In the genomic region with DNA sequence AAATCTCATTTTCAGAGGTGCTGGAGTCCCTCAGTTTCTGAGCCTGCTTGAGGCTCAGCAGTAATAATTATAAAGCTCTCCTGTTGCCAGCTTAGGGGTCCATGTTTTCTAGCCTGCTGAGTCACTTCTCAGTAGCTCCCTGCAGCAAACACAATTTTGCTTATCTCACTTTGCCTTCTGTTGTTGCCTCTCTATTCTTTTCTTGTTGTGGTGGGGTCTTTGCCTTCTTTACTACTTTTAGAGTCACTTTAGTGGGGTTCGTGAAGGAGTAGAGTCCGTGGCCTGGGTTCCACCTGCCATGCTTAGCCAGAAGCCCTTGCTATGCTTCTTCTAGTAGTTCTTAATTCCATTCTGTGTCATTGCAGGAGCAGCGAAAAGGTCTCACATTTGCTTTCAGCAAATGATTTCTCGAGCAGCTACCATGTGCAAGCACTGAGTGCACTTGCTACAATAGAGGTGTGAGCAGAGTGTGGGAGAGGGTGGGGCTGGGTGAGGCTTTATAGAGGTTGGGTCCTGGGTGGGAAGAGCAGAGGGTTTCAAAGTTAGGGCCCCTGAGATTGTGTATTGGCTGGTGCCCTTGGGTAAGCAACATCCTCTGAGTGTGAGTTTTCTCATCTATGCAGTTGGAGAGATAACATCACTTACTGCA, we compare ENCODE assay signal across 28 cellular contexts.
"Had no signal": no experiment of that assay in that cellular context is flagged by ENCODE, and none has a peak within 500 bp of the region (broad histone marks: within the 10 kb centered on the region; RNA-seq: fewer than 3 reads in every experiment).

No MANE protein-coding gene starts in this region.

- H3K9me3 ChIP-seq: SJSA1 had no signal

- H3K36me3 Mint-ChIP-seq: activated CD8-positive, alpha-beta memory T cell treated with anti-CD3 and anti-CD28 coated beads, Interleukin-2, amount 10 ng/mL, durations not matched to agents 7 days and 5 days had no signal

- H3K27ac ChIP-seq: brain microvascular endothelial cell, KMS-11, SJSA1 had no signal

- H3K4me3 Mint-ChIP-seq: activated CD8-positive, alpha-beta memory T cell treated with anti-CD3 and anti-CD28 coated beads, Interleukin-2, amount 10 ng/mL, durations not matched to agents 7 days and 5 days; activated T-cell treated with anti-CD3 and anti-CD28 coated beads, Interleukin-2, amount 50 U/mL, for 24 hours; T-helper 17 cell had no signal

- H3K4me3 ChIP-seq: SJSA1 had no signal

- DNase-seq: activated CD4-positive, alpha-beta T cell treated with anti-CD3 and anti-CD28 coated beads for 4 hours; activated CD4-positive, alpha-beta T cell treated with anti-CD3 and anti-CD28 coated beads, Interleukin-2, amount 50 U/mL, for 48 hours; activated CD8-positive, alpha-beta memory T cell treated with anti-CD3 and anti-CD28 coated beads, Interleukin-2, amount 10 ng/mL, durations not matched to agents 7 days and 5 days; activated effector memory CD4-positive, alpha-beta T cell treated with anti-CD3 and anti-CD28 coated beads, Interleukin-2, amount 50 U/mL, for 16 hours; activated naive CD4-positive, alpha-beta T cell treated with Interleukin-2 at 50 U/mL for 16 hours; activated T-cell treated with anti-CD3 and anti-CD28 coated beads, Interleukin-2, amount 50 U/mL, for 24 hours; brain microvascular endothelial cell; cerebellar nuclear complex; NCI-H1092; NCI-H1417; NCI-H1930; NCI-H2171; NCI-H2227 treated with DMSO at 0.1 percent for 48 hours; NCI-H446 treated with DMSO at 0.1 percent for 48 hours; NCI-H524 treated with DMSO at 0.1 percent for 48 hours; NCI-H748 treated with DMSO at 0.1 percent for 48 hours; PC-3; SHP77; T-helper 17 cell; T-helper 9 cell had no signal

- H3K27me3 ChIP-seq: brain microvascular endothelial cell, SJSA1 had no signal

- H3K27ac Mint-ChIP-seq: activated CD8-positive, alpha-beta memory T cell treated with anti-CD3 and anti-CD28 coated beads, Interleukin-2, amount 10 ng/mL, durations not matched to agents 7 days and 5 days; activated T-cell treated with anti-CD3 and anti-CD28 coated beads, Interleukin-2, amount 50 U/mL, for 24 hours; T-helper 17 cell had no signal

- H3K4me1 ChIP-seq: SJSA1 had no signal

- H3K4me2 ChIP-seq: KMS-11 had no signal

- FAIRE-seq: colon, RCC 7860, TTC549 had no signal

- H3K9me3 Mint-ChIP-seq: activated T-cell treated with anti-CD3 and anti-CD28 coated beads, Interleukin-2, amount 50 U/mL, for 24 hours had no signal

- ATAC-seq: activated CD4-positive, CD25-positive, alpha-beta regulatory T cell treated with anti-CD3 and anti-CD28 coated beads, Interleukin-2, amount 50 U/mL, for 24 hours; activated CD8-positive, alpha-beta memory T cell treated with anti-CD3 and anti-CD28 coated beads, Interleukin-2, amount 10 ng/mL, durations not matched to agents 7 days and 5 days; activated naive CD4-positive, alpha-beta T cell treated with anti-CD3 and anti-CD28 coated beads, Interleukin-2, amount 50 U/mL, for 72 hours; PC-3; SK-N-SH treated with all-trans-retinoic acid at 6 μM for 48 hours; T-helper 17 cell had no signal

- H3K27me3 Mint-ChIP-seq: activated CD8-positive, alpha-beta memory T cell treated with anti-CD3 and anti-CD28 coated beads, Interleukin-2, amount 10 ng/mL, durations not matched to agents 7 days and 5 days; activated T-cell treated with anti-CD3 and anti-CD28 coated beads, Interleukin-2, amount 50 U/mL, for 24 hours; T-helper 17 cell had no signal

- H3K36me3 ChIP-seq: brain microvascular endothelial cell, SJSA1 had no signal

- H3K9ac ChIP-seq: KMS-11 had no signal
